ENCODE assay signal across 8 cellular contexts in genomic region chr10:21532694-21533576, GRCh38. TPM values are rescaled to one million over a fixed set of nuclear protein-coding genes. Genes with fewer than 3 reads are reported as not detected.
DNase-seq lines count a peak whose midpoint lies in the region; TF ChIP-seq lines count a peak whose summit lies in the region.

No MANE protein-coding gene starts in this region.

- H3K27ac ChIP-seq in HEK293 (ENCODE audit: extremely low read depth, low read depth, low read length) (peak overlapping the region; percentile 89), SJCRH30 (peak overlapping the region; percentile 94)

- POLR2A ChIA-PET in HEK293 (lab: Yijun Ruan, JAX), result interaction anchor here (0.9 to 3.0 kb wide), 3 partner anchors 10 to 37 kb away, joined by 4 to 17 read pairs (median 6); no protein-coding TSS in a partner anchor

- H3K4me1 ChIP-seq in HEK293 (ENCODE audit: control insufficient read depth, insufficient read depth, low read length), result peaks cover 10% of the 10 kb centered on the region
- H3K4me1 ChIP-seq in SJCRH30, result peaks cover 23% of the 10 kb centered on the region

- TF ChIP-seq CTCF in HEK293 (tag by site-specific recombination; IDR thresholded peaks at IDR 0.05) (no peak), fibroblast of mammary gland (conservative IDR thresholded peaks at IDR 0.05; ENCODE audit: control insufficient read depth, insufficient read depth, low read depth, low read length) (no peak), retinal pigment epithelial cell (conservative IDR thresholded peaks at IDR 0.05; ENCODE audit: low read depth, low read length) (no peak), GM20000 (IDR thresholded peaks at IDR 0.05; ENCODE audit: extremely low read depth, missing control alignments) (no peak)

- peak; percentile 80 for DNase-seq in NCI-H146 treated with DMSO at 0.1 percent for 48 hours (lab: John Stamatoyannopoulos, UW; ENCODE audit: unreplicated experiment)
- no peak for DNase-seq in NCI-H146 (lab: John Stamatoyannopoulos, UW)
- peak in 1 of 2 experiments; percentile 18 for DNase-seq in SJCRH30
- no peak for DNase-seq in fibroblast of mammary gland (ENCODE audit: low read depth)
- DNase-seq in retinal pigment epithelial cell (ENCODE audit: low read depth), result no peak
- DNase-seq in GM20000 (ENCODE audit: low spot score), result no peak
- no peak for DNase-seq in NK-92 treated with Interleukin-12 subunit alpha and Interleukin-12 subunit beta, amount 100 ng/mL, for 24 hours (lab: John Stamatoyannopoulos, UW)

- H3K36me3 ChIP-seq in HEK293 (ENCODE audit: control insufficient read depth in 2 of 2, insufficient read depth in 1 of 2, low read length in 2 of 2) (peaks cover 13 to 16% of the 10 kb centered on the region in 2 experiments; a peak in 2 of 3 replicates), SJCRH30 (peaks cover 4% of the 10 kb centered on the region)

- H3K27me3 ChIP-seq in SJCRH30, result no peaks in the 10 kb centered on the region

- peak overlapping the region; percentile 63 for H3K4me3 ChIP-seq in HEK293 (ENCODE audit: low read depth, low read length)
- H3K4me3 ChIP-seq in SJCRH30, result peak overlapping the region; percentile 64
- peak overlapping the region; percentile 58 for H3K4me3 ChIP-seq in fibroblast of mammary gland (ENCODE audit: control insufficient read depth, low read depth, low read length)
- H3K4me3 ChIP-seq in retinal pigment epithelial cell (ENCODE audit: low read length), result peak overlapping the region; percentile 67

- H3K9me3 ChIP-seq in HEK293 (ENCODE audit: control insufficient read depth, insufficient read depth, low read depth, low read length) (no peaks in the 10 kb centered on the region), SJCRH30 (replicated peaks) (no peaks in the 10 kb centered on the region)

- CTCF ChIA-PET in HEK293 (lab: Yijun Ruan, JAX), result interaction anchor here (0.5 to 2.1 kb wide), 3 partner anchors 12 to 199 kb away, joined by 3 to 8 read pairs (median 4); no protein-coding TSS in a partner anchor

TF ChIP-seq in HEK293, 187 proteins besides CTCF, POLR2A, EP300 and RAD21:
- TF ChIP-seq TRIM28 (IDR thresholded peaks at IDR 0.05; ENCODE audit: borderline replicate concordance, low read length) (no peak), KLF10 (tag by site-specific recombination; IDR thresholded peaks at IDR 0.05) (no peak), GLI4 (tag by site-specific recombination; IDR thresholded peaks at IDR 0.05) (no peak), ZNF391 (tag by site-specific recombination; IDR thresholded peaks at IDR 0.05; ENCODE audit: borderline replicate concordance, low read depth) (no peak), ZNF366 (tag by site-specific recombination; conservative IDR thresholded peaks at IDR 0.05) (0 out of 2 replicates have a peak, but pooled peaks have one; percentile 41), ATF2 (tag by site-specific recombination; IDR thresholded peaks at IDR 0.05; ENCODE audit: low read depth) (no peak), ZNF837 (tag by site-specific recombination; IDR thresholded peaks at IDR 0.05) (no peak), ZNF449 (tag by site-specific recombination; IDR thresholded peaks at IDR 0.05) (peak; percentile 87), ZNF626 (tag by site-specific recombination; IDR thresholded peaks at IDR 0.05) (no peak), KLF8 (tag by site-specific recombination; IDR thresholded peaks at IDR 0.05) (no peak), ZNF791 (tag by site-specific recombination; IDR thresholded peaks at IDR 0.05) (no peak), ZBTB17 (tag by site-specific recombination; IDR thresholded peaks at IDR 0.05) (peak; percentile 88), ZBTB26 (tag by site-specific recombination; optimal IDR thresholded peaks at IDR 0.05) (no peak), SALL2 (tag by site-specific recombination; IDR thresholded peaks at IDR 0.05; ENCODE audit: borderline replicate concordance) (no peak), MZF1 (tag by site-specific recombination; IDR thresholded peaks at IDR 0.05; ENCODE audit: borderline replicate concordance) (peak; percentile 30; the same call in 1 of the 2 replicates), ZNF704 (tag by site-specific recombination; IDR thresholded peaks at IDR 0.05) (no peak)
TF ChIP-seq in HEK293: peak in this region for 4.

RNA-seq across cellular contexts. Expression of gene MLLT10, which starts 1.1 kb away (rescaled TPM):
- total RNA-seq in SJCRH30 (2014; rRNA removed; shearing (Covaris generic)), result 34.1 and 39.3 TPM in 2 replicates

RNA-seq across cellular contexts. Expression of gene SKIDA1, which starts 7.5 kb away (rescaled TPM):
- 1.4 and 1.8 TPM in 2 replicates for total RNA-seq in SJCRH30 (2014; rRNA removed; shearing (Covaris generic))
